ENCODE assay signal across 8 cellular contexts in genomic region chr2:234488913-234489451, GRCh38. TPM values are rescaled to one million over a fixed set of nuclear protein-coding genes. Genes with fewer than 3 reads are reported as not detected.
DNase-seq lines count a peak whose midpoint lies in the region; ATAC-seq and TF ChIP-seq lines count a peak whose summit lies in the region.

No MANE protein-coding gene starts in this region.

- intact Hi-C loops in left ventricle myocardium inferior (cut with micrococcal nuclease), result no loop called here

- TF ChIP-seq CTCF in nephron progenitor cell (IDR thresholded peaks at IDR 0.05) (no peak), left ventricle myocardium inferior (IDR thresholded peaks at IDR 0.05; ENCODE audit: borderline replicate concordance) (no peak)

- H3K27me3 ChIP-seq in left ventricle myocardium inferior (ENCODE audit: low read depth), result peaks cover 46% of the 10 kb centered on the region

- no peaks in the 10 kb centered on the region for H3K27me3 Mint-ChIP-seq in nephron progenitor cell (ENCODE audit: low read depth, poor library complexity)

- peaks cover 5% of the 10 kb centered on the region for H3K4me1 ChIP-seq in left ventricle myocardium inferior

- peaks cover 79% of the 10 kb centered on the region for H3K36me3 Mint-ChIP-seq in nephron progenitor cell (ENCODE audit: low read depth)

- ATAC-seq in GM18870 (IDR thresholded peaks at IDR 0.05; ENCODE audit: unreplicated experiment) (peak; percentile 58), HG03097 (IDR thresholded peaks at IDR 0.05; ENCODE audit: low FRiP score, unreplicated experiment) (peak; percentile 67), left lobe of liver (no peak)

- no peak overlapping the region for H3K4me3 ChIP-seq in left ventricle myocardium inferior

- DNase-seq in activated CD8-positive, alpha-beta memory T cell treated with anti-CD3 and anti-CD28 coated beads for 24 hours, result peak; percentile 85
- DNase-seq in nephron progenitor cell (no peak), left ventricle myocardium inferior (no peak), left lobe of liver (ENCODE audit: low spot score) (no peak), caudate nucleus (lab: John Stamatoyannopoulos, UW) (no peak), HuH-7.5 (ENCODE audit: low spot score) (no peak)

- H3K36me3 ChIP-seq in left ventricle myocardium inferior, result no peaks in the 10 kb centered on the region

- H3K27ac ChIP-seq in left ventricle myocardium inferior (replicated peaks) (no peak overlapping the region), caudate nucleus (ENCODE audit: low read depth, low read length) (no peak overlapping the region)

- no peaks in the 10 kb centered on the region for H3K9me3 ChIP-seq in left ventricle myocardium inferior (replicated peaks)

- H3K4me1 Mint-ChIP-seq in nephron progenitor cell, result peaks cover 54% of the 10 kb centered on the region

- peak overlapping the region; percentile 87 for H3K27ac Mint-ChIP-seq in nephron progenitor cell

- peak overlapping the region; percentile 28 for H3K4me3 Mint-ChIP-seq in nephron progenitor cell

- H3K9me3 Mint-ChIP-seq in nephron progenitor cell, result no peaks in the 10 kb centered on the region

RNA-seq across cellular contexts. Expression of gene ARL4C, which starts 7.9 kb away (rescaled TPM):
- total RNA-seq in left ventricle myocardium inferior, result 2.7 TPM
- total RNA-seq in left lobe of liver, result 3.0 TPM
